In genomic region chrX:63754860-63755579, GRCh38 we compare ENCODE assay signal across 8 cellular contexts.
DNase-seq lines count a peak whose midpoint lies in the region; ATAC-seq lines count a peak whose summit lies in the region.

No MANE protein-coding gene starts in this region.

- H3K27ac ChIP-seq in BLaER1, result peak overlapping the region; percentile 87

- 0 out of 2 replicates have a peak, but pooled peaks cover 8% of the 10 kb centered on the region for H4K20me1 ChIP-seq in BLaER1

- peak overlapping the region; percentile 59 for H3K4me2 ChIP-seq in BLaER1

- peaks cover 16% of the 10 kb centered on the region for H3K27me3 ChIP-seq in BLaER1

- ATAC-seq in GM19324 (IDR thresholded peaks at IDR 0.05; ENCODE audit: low FRiP score, unreplicated experiment) (peak; percentile 99), HG03460 (IDR thresholded peaks at IDR 0.05; ENCODE audit: unreplicated experiment) (peak; percentile 95)

- no peaks in the 10 kb centered on the region for H3K9me3 ChIP-seq in BLaER1

- H3K36me3 ChIP-seq in BLaER1, result no peaks in the 10 kb centered on the region

- DNase-seq in NCI-H526 treated with DMSO at 0.1 percent for 48 hours (lab: John Stamatoyannopoulos, UW) (peak; percentile 85), cortex of kidney (lab: John Stamatoyannopoulos, UW) (peak; percentile 17), left kidney (ENCODE audit: low read depth, low spot score) (peak; percentile 96)
- peak; percentile 78 for DNase-seq in activated CD4-positive, alpha-beta T cell treated with anti-CD3 and anti-CD28 coated beads, Interleukin-2, amount 50 U/mL, for 1 hour
- DNase-seq in stimulated activated CD4-positive, alpha-beta T cell treated with anti-CD3 and anti-CD28 coated beads, Interleukin-1b, Interleukin-23, amount 100 ng/mL, for 48 hours, result peak; percentile 88

- H3K4me3 ChIP-seq in BLaER1, result peak overlapping the region; percentile 74

- peak overlapping the region; percentile 84 for H3K9ac ChIP-seq in BLaER1

- peaks cover 42% of the 10 kb centered on the region for H3K4me1 ChIP-seq in BLaER1

Comparison
In these comparisons a context has a peak if more than half of its experiments do, and no peak if none do; other contexts are left out.
1. Peak in every context shown above with its lines: DNase-seq, ATAC-seq, H3K4me3 ChIP-seq and H3K27ac ChIP-seq.
2. DNase-seq: peak in every context shown above with its lines; median percentile 96 in left kidney; 88 in stimulated activated CD4-positive, alpha-beta T cell treated with anti-CD3 and anti-CD28 coated beads, Interleukin-1b, Interleukin-23, amount 100 ng/mL, for 48 hours; 85 in NCI-H526 treated with DMSO at 0.1 percent for 48 hours; 78 in activated CD4-positive, alpha-beta T cell treated with anti-CD3 and anti-CD28 coated beads, Interleukin-2, amount 50 U/mL, for 1 hour; 17 in cortex of kidney.